Comparison of ENCODE assay signal across 8 cellular contexts in genomic region chr15:90648137-90649070, GRCh38.
DNase-seq lines count a peak whose midpoint lies in the region; ATAC-seq and TF ChIP-seq lines count a peak whose summit lies in the region.

No MANE protein-coding gene starts in this region.

- H3K79me2 ChIP-seq in KMS-11 (ENCODE audit: insufficient read depth, low read depth) = no peaks in the 10 kb centered on the region
- H3K79me2 ChIP-seq in parathyroid adenoma = no peaks in the 10 kb centered on the region

- H3K9ac ChIP-seq in KMS-11 (no peak overlapping the region), parathyroid adenoma (no peak overlapping the region)

- peaks cover 0 to 3% of the 10 kb centered on the region in 2 donors for H3K27me3 Mint-ChIP-seq in CD4-positive, alpha-beta memory T cell
- no peaks in the 10 kb centered on the region for H3K27me3 Mint-ChIP-seq in activated naive CD4-positive, alpha-beta T cell treated with anti-CD3 and anti-CD28 coated beads, Interleukin-2, amount 50 U/mL, for 24 hours

- intact Hi-C loops in CD4-positive, alpha-beta memory T cell (cut with micrococcal nuclease) = loop anchor here (1.0 to 5.0 kb wide), 5 partner anchors 45 to 624 kb away; partner anchors contain the start of gene BLM

- H4K20me1 ChIP-seq in KMS-11 (ENCODE audit: insufficient read depth) = no peaks in the 10 kb centered on the region

- H2AFZ ChIP-seq in KMS-11 (ENCODE audit: low read depth) (no peak overlapping the region), parathyroid adenoma (peak overlapping the region; percentile 33)

- H3K4me1 ChIP-seq in CD4-positive, alpha-beta memory T cell (ENCODE audit: insufficient read depth, low read length) = peaks cover 20% of the 10 kb centered on the region
- peaks cover 13% of the 10 kb centered on the region for H3K4me1 ChIP-seq in KMS-11 (ENCODE audit: low read depth, poor library complexity, severe bottlenecking)
- no peaks in the 10 kb centered on the region for H3K4me1 ChIP-seq in parathyroid adenoma

- H3K4me3 ChIP-seq in CD4-positive, alpha-beta memory T cell (ENCODE audit: low read length in 2 of 2) = no peak overlapping the region
- no peak overlapping the region for H3K4me3 ChIP-seq in KMS-11 (IDR thresholded peaks at IDR 0.05; ENCODE audit: insufficient read depth, low read depth, low read length)
- H3K4me3 ChIP-seq in parathyroid adenoma (ENCODE audit: low read depth, low read length) = no peak overlapping the region

- H3K36me3 Mint-ChIP-seq in CD4-positive, alpha-beta memory T cell = peaks cover 6 to 17% of the 10 kb centered on the region in 2 donors
- no peaks in the 10 kb centered on the region for H3K36me3 Mint-ChIP-seq in activated naive CD4-positive, alpha-beta T cell treated with anti-CD3 and anti-CD28 coated beads, Interleukin-2, amount 50 U/mL, for 24 hours

- CTCF ChIA-PET in CD4-positive, alpha-beta memory T cell (lab: Charles Lee; ENCODE audit: partially characterized antibody) = interaction anchor here (0.6 to 3.8 kb wide), 33 partner anchors 9 to 401 kb away, joined by 3 to 118 read pairs (median 4); partner anchors contain the start of genes BLM, FES, HDDC3 and MAN2A2

- POLR2A ChIA-PET in CD4-positive, alpha-beta memory T cell (lab: Charles Lee; ENCODE audit: partially characterized antibody) = interaction anchor here (0.7 to 1.2 kb wide), 3 partner anchors 69 to 283 kb away, joined by 3 to 8 read pairs (median 4); partner anchors contain the start of genes BLM and FES

- H3K4me1 Mint-ChIP-seq in CD4-positive, alpha-beta memory T cell = peaks cover 14 to 27% (median 21%) of the 10 kb centered on the region in 4 donors
- peaks cover 31% of the 10 kb centered on the region for H3K4me1 Mint-ChIP-seq in activated naive CD4-positive, alpha-beta T cell treated with anti-CD3 and anti-CD28 coated beads, Interleukin-2, amount 50 U/mL, for 24 hours

- H3K27me3 ChIP-seq in CD4-positive, alpha-beta memory T cell (ENCODE audit: insufficient read depth, low read length) = no peaks in the 10 kb centered on the region
- no peaks in the 10 kb centered on the region for H3K27me3 ChIP-seq in KMS-11 (ENCODE audit: insufficient read depth, low read depth)
- H3K27me3 ChIP-seq in parathyroid adenoma (ENCODE audit: control insufficient read depth, insufficient read depth, low read length) = no peaks in the 10 kb centered on the region

- DNase-seq in CD4-positive, alpha-beta memory T cell = peak; percentile 59 to 75 (median 67)
- peak; percentile 91 for DNase-seq in SIG-M5 treated with dmso at 0.1 percent for 504 hours (lab: John Stamatoyannopoulos, UW; ENCODE audit: unreplicated experiment)
- peak; percentile 68 for DNase-seq in glomerular visceral epithelial cell (ENCODE audit: extremely low spot score)

- H3K4me3 Mint-ChIP-seq in CD4-positive, alpha-beta memory T cell = peak overlapping the region in 7 of 8 donors; percentile 53 to 80 (median 73)
- peak overlapping the region; percentile 64 for H3K4me3 Mint-ChIP-seq in activated naive CD4-positive, alpha-beta T cell treated with anti-CD3 and anti-CD28 coated beads, Interleukin-2, amount 50 U/mL, for 24 hours

- peak overlapping the region; percentile 29; the same call in 1 of the 2 replicates for H3K4me2 ChIP-seq in KMS-11
- no peak overlapping the region for H3K4me2 ChIP-seq in parathyroid adenoma (ENCODE audit: low read length)

- TF ChIP-seq CTCF in KMS-11 (conservative IDR thresholded peaks at IDR 0.05; ENCODE audit: low read depth, low read length) (peak; percentile 95), parathyroid adenoma (IDR thresholded peaks at IDR 0.05) (peak; percentile 77)

- H3K9me3 ChIP-seq in CD4-positive, alpha-beta memory T cell (ENCODE audit: control insufficient read depth in 1 of 2, low read length in 2 of 2) = no peaks in the 10 kb centered on the region
- no peaks in the 10 kb centered on the region for H3K9me3 ChIP-seq in parathyroid adenoma (ENCODE audit: control insufficient read depth, low read length)

- peaks cover 2% of the 10 kb centered on the region for H3K36me3 ChIP-seq in CD4-positive, alpha-beta memory T cell (ENCODE audit: insufficient read depth, low read length)
- H3K36me3 ChIP-seq in KMS-11 (ENCODE audit: insufficient read depth) = no peaks in the 10 kb centered on the region
- H3K36me3 ChIP-seq in parathyroid adenoma (ENCODE audit: control insufficient read depth, insufficient read depth, low read length) = no peaks in the 10 kb centered on the region

- no peak overlapping the region for H3K27ac ChIP-seq in CD4-positive, alpha-beta memory T cell (ENCODE audit: low read depth, low read length)
- H3K27ac ChIP-seq in KMS-11 (no peak overlapping the region), parathyroid adenoma (peak overlapping the region; percentile 68)

- ATAC-seq in GM19452 (IDR thresholded peaks at IDR 0.05; ENCODE audit: unreplicated experiment) (peak; percentile 78), GM19397 (IDR thresholded peaks at IDR 0.05; ENCODE audit: unreplicated experiment) (no peak)

- H3K9me3 Mint-ChIP-seq in CD4-positive, alpha-beta memory T cell = peaks cover 0 to 6% (median 0%) of the 10 kb centered on the region in 8 donors
- H3K9me3 Mint-ChIP-seq in activated naive CD4-positive, alpha-beta T cell treated with anti-CD3 and anti-CD28 coated beads, Interleukin-2, amount 50 U/mL, for 24 hours = no peaks in the 10 kb centered on the region

- peak overlapping the region; percentile 28 to 83 (median 75) for H3K27ac Mint-ChIP-seq in CD4-positive, alpha-beta memory T cell
- peak overlapping the region; percentile 66 for H3K27ac Mint-ChIP-seq in activated naive CD4-positive, alpha-beta T cell treated with anti-CD3 and anti-CD28 coated beads, Interleukin-2, amount 50 U/mL, for 24 hours
